In genomic region chr2:9663008-9663879, GRCh38 we compare ENCODE assay signal across 12 cellular contexts. TPM values are rescaled to one million over a fixed set of nuclear protein-coding genes. Genes with fewer than 3 reads are reported as not detected.
A peak's percentile ranks its signal among the peaks of the same experiment; 100 is the strongest.
DNase-seq lines count a peak whose midpoint lies in the region; ATAC-seq and TF ChIP-seq lines count a peak whose summit lies in the region.
"Had no signal": no experiment of that assay in that cellular context is flagged by ENCODE, and none has a peak within 500 bp of the region (broad histone marks: within the 10 kb centered on the region; RNA-seq: fewer than 3 reads in every experiment).

No MANE protein-coding gene starts in this region.

- ATAC-seq in activated T-cell treated with anti-CD3 and anti-CD28 coated beads, Interleukin-2, amount 50 U/mL, for 4 hours, result peak; percentile 23 to 58
- ATAC-seq in HG02623 (IDR thresholded peaks at IDR 0.05; ENCODE audit: unreplicated experiment), result peak; percentile 57
- no peak for ATAC-seq in stimulated activated memory B cell treated with anti-CD40 and anti-IgM and Interleukin-4, amounts not matched to agents 10 μg/mL and 1 μg/mL and 100 μg/mL, for 72 hours

- H3K36me3 ChIP-seq in tibial nerve, result no peaks in the 10 kb centered on the region
- H3K36me3 ChIP-seq: adrenal gland, Peyer's patch had no signal

- H3K27ac Mint-ChIP-seq in stimulated activated memory B cell treated with anti-CD40 and anti-IgM and Interleukin-4, amounts not matched to agents 10 μg/mL and 1 μg/mL and 100 μg/mL, for 72 hours, result peak overlapping the region; percentile 6

- H3K4me3 ChIP-seq in tibial nerve, result no peak overlapping the region
- H3K4me3 ChIP-seq: adrenal gland, Peyer's patch had no signal

- no peaks in the 10 kb centered on the region for H3K9me3 Mint-ChIP-seq in activated T-cell treated with anti-CD3 and anti-CD28 coated beads, Interleukin-2, amount 50 U/mL, for 4 hours
- H3K9me3 Mint-ChIP-seq in stimulated activated memory B cell treated with anti-CD40 and anti-IgM and Interleukin-4, amounts not matched to agents 10 μg/mL and 1 μg/mL and 100 μg/mL, for 72 hours, result no peaks in the 10 kb centered on the region

- H3K4me1 Mint-ChIP-seq in activated T-cell treated with anti-CD3 and anti-CD28 coated beads, Interleukin-2, amount 50 U/mL, for 4 hours (ENCODE audit: low read depth), result peaks cover 19% of the 10 kb centered on the region
- H3K4me1 Mint-ChIP-seq in stimulated activated memory B cell treated with anti-CD40 and anti-IgM and Interleukin-4, amounts not matched to agents 10 μg/mL and 1 μg/mL and 100 μg/mL, for 72 hours, result peaks cover 12% of the 10 kb centered on the region

- H3K36me3 Mint-ChIP-seq in activated T-cell treated with anti-CD3 and anti-CD28 coated beads, Interleukin-2, amount 50 U/mL, for 4 hours (ENCODE audit: insufficient read depth), result no peaks in the 10 kb centered on the region
- H3K36me3 Mint-ChIP-seq in stimulated activated memory B cell treated with anti-CD40 and anti-IgM and Interleukin-4, amounts not matched to agents 10 μg/mL and 1 μg/mL and 100 μg/mL, for 72 hours, result no peaks in the 10 kb centered on the region

- no peaks in the 10 kb centered on the region for H3K27me3 Mint-ChIP-seq in activated T-cell treated with anti-CD3 and anti-CD28 coated beads, Interleukin-2, amount 50 U/mL, for 4 hours (ENCODE audit: low read depth)
- peaks cover 10% of the 10 kb centered on the region for H3K27me3 Mint-ChIP-seq in stimulated activated memory B cell treated with anti-CD40 and anti-IgM and Interleukin-4, amounts not matched to agents 10 μg/mL and 1 μg/mL and 100 μg/mL, for 72 hours

- TF ChIP-seq CTCF in tibial nerve (IDR thresholded peaks at IDR 0.05), result no peak

- H3K4me3 Mint-ChIP-seq in activated T-cell treated with anti-CD3 and anti-CD28 coated beads, Interleukin-2, amount 50 U/mL, for 4 hours, result no peak overlapping the region
- no peak overlapping the region for H3K4me3 Mint-ChIP-seq in stimulated activated memory B cell treated with anti-CD40 and anti-IgM and Interleukin-4, amounts not matched to agents 10 μg/mL and 1 μg/mL and 100 μg/mL, for 72 hours

- H3K9me3 ChIP-seq in tibial nerve, result no peaks in the 10 kb centered on the region
- H3K9me3 ChIP-seq: adrenal gland, Peyer's patch had no signal

- no peak for TF ChIP-seq EP300 in tibial nerve (IDR thresholded peaks at IDR 0.05)

- whole genome bisulfite sequencing in tibial nerve, 2 donors, result 76 to 82% methylated on average over 7 of the region's 7 CpGs

- no peak for TF ChIP-seq POLR2A in tibial nerve (IDR thresholded peaks at IDR 0.05)

- no peak overlapping the region for H3K27ac ChIP-seq in tibial nerve
- H3K27ac ChIP-seq: adrenal gland, Peyer's patch had no signal

- H3K27me3 ChIP-seq in tibial nerve, result no peaks in the 10 kb centered on the region
- H3K27me3 ChIP-seq: adrenal gland, Peyer's patch had no signal

- H3K4me1 ChIP-seq in tibial nerve, result no peaks in the 10 kb centered on the region
- H3K4me1 ChIP-seq: adrenal gland, Peyer's patch had no signal

- no peak for DNase-seq in activated T-cell treated with anti-CD3 and anti-CD28 coated beads, Interleukin-2, amount 50 U/mL, for 4 hours
- DNase-seq in activated T-cell treated with anti-CD3 and anti-CD28 coated beads for 4 hours (no peak), MV-4-11 (lab: John Stamatoyannopoulos, UW) (peak; percentile 6), GM03348 (ENCODE audit: low spot score) (no peak), SIG-M5 treated with dmso at 0.1 percent for 504 hours (lab: John Stamatoyannopoulos, UW; ENCODE audit: unreplicated experiment) (no peak), tibial nerve (ENCODE audit: low spot score in 2 of 2) (no peak)
- DNase-seq: activated CD4-positive, CD25-positive, alpha-beta regulatory T cell treated with anti-CD3 and anti-CD28 coated beads, Interleukin-2, amount 50 U/mL, for 72 hours; adrenal gland; Peyer's patch; stimulated activated naive CD4-positive, alpha-beta T cell had no signal

RNA-seq across cellular contexts. Expression of gene YWHAQ, which starts 32.4 kb away (rescaled TPM):
- total RNA-seq in activated T-cell treated with anti-CD3 and anti-CD28 coated beads, Interleukin-2, amount 50 U/mL, for 4 hours, result 100 to 1,000 TPM; 641 to 717 (median 687) TPM
- total RNA-seq in tibial nerve, result 100 to 1,000 TPM; 166 to 213 (median 185) TPM
